8 cellular contexts compared by ENCODE assay signal in genomic region chr7:26200113-26200443, GRCh38. TPM values are rescaled to one million over a fixed set of nuclear protein-coding genes. Genes with fewer than 3 reads are reported as not detected.
A peak's percentile ranks its signal among the peaks of the same experiment; 100 is the strongest.
DNase-seq lines count a peak whose midpoint lies in the region.

No MANE protein-coding gene starts in this region.

- no peaks in the 10 kb centered on the region for H3K27me3 ChIP-seq in CD4-positive, alpha-beta memory T cell (ENCODE audit: insufficient read depth, low read length)
- H3K27me3 ChIP-seq in duodenal mucosa (ENCODE audit: control insufficient read depth in 1 of 2, insufficient read depth in 2 of 2, low read length in 2 of 2) (no peaks in the 10 kb centered on the region), mesenchymal stem cell (ENCODE audit: control insufficient read depth in 1 of 2, insufficient read depth in 1 of 2, low read length in 2 of 2) (no peaks in the 10 kb centered on the region)

- peaks cover 0 to 18% (median 4%) of the 10 kb centered on the region in 8 donors for H3K9me3 Mint-ChIP-seq in CD4-positive, alpha-beta memory T cell
- no peaks in the 10 kb centered on the region for H3K9me3 Mint-ChIP-seq in activated CD4-positive, alpha-beta memory T cell treated with anti-CD3 and anti-CD28 coated beads, Interleukin-2, amount 10 ng/mL, durations not matched to agents 7 days and 5 days

- H3K18ac ChIP-seq in mesenchymal stem cell (ENCODE audit: low read depth in 1 of 2, low read length in 2 of 2), result peak overlapping the region; percentile 86 to 93

- peak; percentile 79 to 86 (median 83) for DNase-seq in CD4-positive, alpha-beta memory T cell
- DNase-seq in HCEC 1CT (peak; percentile 34), NCI-H226 (peak; percentile 60), mesenchymal stem cell (no peak), kidney glomerular epithelial cell (lab: John Stamatoyannopoulos, UW) (no peak)
- peak; percentile 78 for DNase-seq in activated CD4-positive, alpha-beta memory T cell treated with anti-CD3 and anti-CD28 coated beads, Interleukin-2, amount 10 ng/mL, durations not matched to agents 7 days and 5 days
- DNase-seq in stimulated activated CD8-positive, alpha-beta memory T cell treated with anti-CD3 and anti-CD28 coated beads, Interleukin-12 subunit alpha, Interleukin-12 subunit beta, amount 100 ng/mL, for 4 hours (ENCODE audit: low read depth), result peak; percentile 62

- H3K4me1 ChIP-seq in CD4-positive, alpha-beta memory T cell (ENCODE audit: insufficient read depth, low read length), result peaks cover 56% of the 10 kb centered on the region
- H3K4me1 ChIP-seq in duodenal mucosa (ENCODE audit: control insufficient read depth in 1 of 2, insufficient read depth in 2 of 2, low read length in 2 of 2) (peaks cover 32 to 34% of the 10 kb centered on the region in 2 donors), mesenchymal stem cell (ENCODE audit: control insufficient read depth, insufficient read depth, low read depth, low read length) (peaks cover 2% of the 10 kb centered on the region)

- H2AFZ ChIP-seq in mesenchymal stem cell (ENCODE audit: low read depth, low read length), result no peak overlapping the region

- CTCF ChIA-PET in CD4-positive, alpha-beta memory T cell (lab: Charles Lee; ENCODE audit: partially characterized antibody), result interaction anchor here (0.8 to 9.9 kb wide), 8 partner anchors 8 to 165 kb away, joined by 3 to 212 read pairs (median 11); partner anchors contain the start of genes NFE2L3 and SNX10
- CTCF ChIA-PET in activated CD4-positive, alpha-beta memory T cell treated with anti-CD3 and anti-CD28 coated beads, Interleukin-2, amount 10 ng/mL, durations not matched to agents 7 days and 5 days (lab: Charles Lee), result interaction anchor here (1.0 to 4.9 kb wide), 5 partner anchors 91 to 305 kb away, joined by 3 to 29 read pairs (median 4); partner anchors contain the start of gene SNX10

- H3K27me3 Mint-ChIP-seq in CD4-positive, alpha-beta memory T cell, result peaks cover 0 to 4% of the 10 kb centered on the region in 2 donors
- H3K27me3 Mint-ChIP-seq in activated CD4-positive, alpha-beta memory T cell treated with anti-CD3 and anti-CD28 coated beads, Interleukin-2, amount 10 ng/mL, durations not matched to agents 7 days and 5 days, result no peaks in the 10 kb centered on the region

- H3K9me3 ChIP-seq in CD4-positive, alpha-beta memory T cell (ENCODE audit: control insufficient read depth in 1 of 2, low read length in 2 of 2), result no peaks in the 10 kb centered on the region
- H3K9me3 ChIP-seq in duodenal mucosa (ENCODE audit: control insufficient read depth in 1 of 2, low read length in 2 of 2), result peaks cover 0 to 2% of the 10 kb centered on the region in 2 donors
- no peaks in the 10 kb centered on the region for H3K9me3 ChIP-seq in mesenchymal stem cell (ENCODE audit: control insufficient read depth, low read length)

- no peak overlapping the region for H3K4me2 ChIP-seq in mesenchymal stem cell (ENCODE audit: low read length, poor library complexity, severe bottlenecking)

- peak overlapping the region; percentile 99 to 100 (median 100) for H3K4me3 Mint-ChIP-seq in CD4-positive, alpha-beta memory T cell
- peak overlapping the region; percentile 94 for H3K4me3 Mint-ChIP-seq in activated CD4-positive, alpha-beta memory T cell treated with anti-CD3 and anti-CD28 coated beads, Interleukin-2, amount 10 ng/mL, durations not matched to agents 7 days and 5 days

- H3K27ac Mint-ChIP-seq in CD4-positive, alpha-beta memory T cell, result peak overlapping the region; percentile 99 to 100 (median 100)
- H3K27ac Mint-ChIP-seq in activated CD4-positive, alpha-beta memory T cell treated with anti-CD3 and anti-CD28 coated beads, Interleukin-2, amount 10 ng/mL, durations not matched to agents 7 days and 5 days, result peak overlapping the region; percentile 98

- peak overlapping the region; percentile 79 for H4K91ac ChIP-seq in mesenchymal stem cell (ENCODE audit: low read length)

- peak overlapping the region; percentile 67 for H2BK5ac ChIP-seq in mesenchymal stem cell (ENCODE audit: low read depth, low read length, poor library complexity, severe bottlenecking)

- H3K9ac ChIP-seq in duodenal mucosa (ENCODE audit: low read depth in 1 of 2, low read length in 2 of 2) (peak overlapping the region; percentile 100), mesenchymal stem cell (ENCODE audit: low read length) (peak overlapping the region; percentile 100)

- peaks cover 39 to 76% (median 46%) of the 10 kb centered on the region in 4 donors for H3K4me1 Mint-ChIP-seq in CD4-positive, alpha-beta memory T cell
- peaks cover 41% of the 10 kb centered on the region for H3K4me1 Mint-ChIP-seq in activated CD4-positive, alpha-beta memory T cell treated with anti-CD3 and anti-CD28 coated beads, Interleukin-2, amount 10 ng/mL, durations not matched to agents 7 days and 5 days

- WGBS in mesenchymal stem cell, result under 1% methylated on average over 18 of the region's 28 CpGs

- H3K36me3 Mint-ChIP-seq in CD4-positive, alpha-beta memory T cell, result peaks cover 48 to 71% of the 10 kb centered on the region in 2 donors
- peaks cover 77% of the 10 kb centered on the region for H3K36me3 Mint-ChIP-seq in activated CD4-positive, alpha-beta memory T cell treated with anti-CD3 and anti-CD28 coated beads, Interleukin-2, amount 10 ng/mL, durations not matched to agents 7 days and 5 days (ENCODE audit: low read depth)

- POLR2A ChIA-PET in CD4-positive, alpha-beta memory T cell (lab: Charles Lee; ENCODE audit: partially characterized antibody), result interaction anchor here (0.6 to 13.1 kb wide), 35 partner anchors 8 to 1541 kb away, joined by 3 to 369 read pairs (median 6); partner anchors contain the start of genes NFE2L3, OSBPL3, SNX10 and TAX1BP1
- POLR2A ChIA-PET in activated CD4-positive, alpha-beta memory T cell treated with anti-CD3 and anti-CD28 coated beads, Interleukin-2, amount 10 ng/mL, durations not matched to agents 7 days and 5 days (lab: Charles Lee), result interaction anchor here (0.5 to 13.1 kb wide), 24 partner anchors 7 to 342 kb away, joined by 3 to 406 read pairs (median 4); partner anchors contain the start of genes NFE2L3 and SNX10

- H2BK12ac ChIP-seq in mesenchymal stem cell (ENCODE audit: low read length in 2 of 2), result no peak overlapping the region

- H3K36me3 ChIP-seq in CD4-positive, alpha-beta memory T cell (ENCODE audit: insufficient read depth, low read length), result peaks cover 27% of the 10 kb centered on the region
- H3K36me3 ChIP-seq in duodenal mucosa (ENCODE audit: control insufficient read depth in 1 of 2, insufficient read depth in 2 of 2, low read length in 2 of 2), result peaks cover 22 to 25% of the 10 kb centered on the region in 2 donors
- peaks cover 0 to 50% of the 10 kb centered on the region in 2 experiments for H3K36me3 ChIP-seq in mesenchymal stem cell (ENCODE audit: control insufficient read depth in 1 of 2, insufficient read depth in 2 of 2, low read depth in 1 of 2, low read length in 2 of 2)

- peak overlapping the region; percentile 37 for H2BK120ac ChIP-seq in mesenchymal stem cell (ENCODE audit: low read depth, low read length)

- intact Hi-C loops in CD4-positive, alpha-beta memory T cell (cut with micrococcal nuclease), result loop anchor here (1.0 to 5.0 kb wide), 3 partner anchors 48 to 467 kb away; partner anchors contain the start of gene NFE2L3

- H3K4ac ChIP-seq in mesenchymal stem cell (ENCODE audit: low read depth in 1 of 2, low read length in 2 of 2), result peak overlapping the region; percentile 68 to 80

- peak overlapping the region; percentile 57 for H4K8ac ChIP-seq in mesenchymal stem cell (ENCODE audit: low read length)

- H3K23ac ChIP-seq in mesenchymal stem cell (ENCODE audit: low read length in 2 of 2), result peak overlapping the region; percentile 16 to 100

- peak overlapping the region; percentile 80 to 89 for H3K4me3 ChIP-seq in CD4-positive, alpha-beta memory T cell (ENCODE audit: low read length in 2 of 2)
- peak overlapping the region; percentile 100 for H3K4me3 ChIP-seq in duodenal mucosa (ENCODE audit: low read depth in 1 of 2, low read length in 2 of 2)
- H3K4me3 ChIP-seq in mesenchymal stem cell (ENCODE audit: insufficient read depth in 1 of 2, low read depth in 1 of 2, low read length in 2 of 2), result peak overlapping the region; percentile 93 to 100

- peak overlapping the region; percentile 50 for H2AK5ac ChIP-seq in mesenchymal stem cell (ENCODE audit: low read length, severe bottlenecking)

- peak overlapping the region; percentile 98 for H3K27ac ChIP-seq in CD4-positive, alpha-beta memory T cell (ENCODE audit: low read depth, low read length)
- H3K27ac ChIP-seq in duodenal mucosa (ENCODE audit: low read depth, low read length) (peak overlapping the region; percentile 100), mesenchymal stem cell (ENCODE audit: low read length, poor library complexity, severe bottlenecking) (peak overlapping the region; percentile 90)

- H3K14ac ChIP-seq in mesenchymal stem cell (ENCODE audit: low read length in 2 of 2), result peak overlapping the region; percentile 21 to 86

- H2BK15ac ChIP-seq in mesenchymal stem cell (ENCODE audit: low read depth, poor library complexity, severe bottlenecking), result no peak overlapping the region

- H3K79me1 ChIP-seq in mesenchymal stem cell (replicated peaks; ENCODE audit: low read length, poor library complexity, severe bottlenecking), result no peaks in the 10 kb centered on the region

RNA-seq across cellular contexts. Expression of gene HNRNPA2B1, which starts 0.5 kb away (rescaled TPM):
- 100 to 1,000 TPM; 450 to 466 TPM for total RNA-seq in CD4-positive, alpha-beta memory T cell
- polyA plus RNA-seq in CD4-positive, alpha-beta memory T cell, result 100 to 1,000 TPM; 475 to 700 TPM
- 100 to 1,000 TPM; 696 to 705 TPM for total RNA-seq in activated CD4-positive, alpha-beta memory T cell treated with anti-CD3 and anti-CD28 coated beads, Interleukin-2, amount 10 ng/mL, durations not matched to agents 7 days and 5 days
- 309 TPM for polyA plus RNA-seq in mesenchymal stem cell (2013, experiment 1 of 2)
- 309 TPM for polyA plus RNA-seq in mesenchymal stem cell (2013, experiment 2 of 2)

RNA-seq across cellular contexts. Expression of gene CBX3, which starts 1.5 kb away (rescaled TPM):
- 100 to 1,000 TPM; 160 to 173 TPM for total RNA-seq in CD4-positive, alpha-beta memory T cell
- polyA plus RNA-seq in CD4-positive, alpha-beta memory T cell, result 100 to 1,000 TPM; 105 to 180 TPM
- total RNA-seq in activated CD4-positive, alpha-beta memory T cell treated with anti-CD3 and anti-CD28 coated beads, Interleukin-2, amount 10 ng/mL, durations not matched to agents 7 days and 5 days, result 100 to 1,000 TPM; 214 to 215 TPM
- 144 TPM for polyA plus RNA-seq in mesenchymal stem cell (2013, experiment 1 of 2)
- 150 TPM for polyA plus RNA-seq in mesenchymal stem cell (2013, experiment 2 of 2)

RNA-seq across cellular contexts. Expression of gene NFE2L3, which starts 48.1 kb away (rescaled TPM):
- 1 to 10 TPM; 7.5 to 7.9 TPM for total RNA-seq in CD4-positive, alpha-beta memory T cell
- polyA plus RNA-seq in CD4-positive, alpha-beta memory T cell, result 1 to 10 TPM; 7.9 to 9.6 TPM
- total RNA-seq in activated CD4-positive, alpha-beta memory T cell treated with anti-CD3 and anti-CD28 coated beads, Interleukin-2, amount 10 ng/mL, durations not matched to agents 7 days and 5 days, result 10 to 100 TPM; 21.5 to 24.0 TPM
- polyA plus RNA-seq in mesenchymal stem cell (2013, experiment 1 of 2), result 17.7 TPM
- polyA plus RNA-seq in mesenchymal stem cell (2013, experiment 2 of 2), result 17.2 TPM

Comparison
In these comparisons a context has a peak if more than half of its experiments do, and no peak if none do; other contexts are left out.
1. DNase-seq: peak in CD4-positive, alpha-beta memory T cell (5 of 5), HCEC 1CT (single experiment), NCI-H226 (single experiment), activated CD4-positive, alpha-beta memory T cell treated with anti-CD3 and anti-CD28 coated beads, Interleukin-2, amount 10 ng/mL, durations not matched to agents 7 days and 5 days (single experiment) and stimulated activated CD8-positive, alpha-beta memory T cell treated with anti-CD3 and anti-CD28 coated beads, Interleukin-12 subunit alpha, Interleukin-12 subunit beta, amount 100 ng/mL, for 4 hours (single experiment); none in mesenchymal stem cell (single experiment) and kidney glomerular epithelial cell (single experiment).
2. Peak in every context shown above with its lines, with median percentiles within 50 percentile points of each other: H3K27ac ChIP-seq and H3K4me3 ChIP-seq.